ENCODE assay signal across 27 cellular contexts in the genomic region with DNA sequence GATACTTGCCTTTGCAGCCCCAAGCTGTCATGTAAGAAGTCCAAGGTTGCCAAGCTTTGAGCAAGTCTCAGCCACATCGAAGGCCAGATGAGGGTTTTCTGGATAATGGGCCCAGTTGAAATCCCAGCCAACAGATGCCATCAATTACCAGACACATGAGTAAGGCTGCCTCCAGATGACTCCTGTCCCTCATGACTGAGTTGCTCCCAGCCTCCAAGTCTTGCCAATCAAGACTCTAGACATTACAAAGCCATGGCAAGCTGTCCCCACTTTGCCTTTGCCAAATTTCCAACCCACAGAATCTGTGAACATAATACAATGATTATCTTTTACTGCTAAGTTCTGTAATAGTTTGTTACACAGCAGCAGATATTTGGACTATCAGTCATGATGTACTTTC.
DNase-seq lines count a peak whose midpoint lies in the region.
"Had no signal": no experiment of that assay in that cellular context is flagged by ENCODE, and none has a peak within 500 bp of the region (broad histone marks: within the 10 kb centered on the region; RNA-seq: fewer than 3 reads in every experiment).

No MANE protein-coding gene starts in this region.

- DNase-seq in DMS 273 treated with DMSO at 0.1 percent for 48 hours (lab: John Stamatoyannopoulos, UW) (peak; percentile 90), NCI-H2171 treated with DMSO at 0.1 percent for 48 hours (lab: John Stamatoyannopoulos, UW) (peak; percentile 79), fibroblast of peridontal ligament (ENCODE audit: extremely low read depth) (peak; percentile 95), ureter (ENCODE audit: low spot score) (peak; percentile 26), NCI-H2196 (lab: John Stamatoyannopoulos, UW; ENCODE audit: unreplicated experiment) (no peak), NCI-H2196 treated with DMSO at 0.1 percent for 48 hours (lab: John Stamatoyannopoulos, UW; ENCODE audit: unreplicated experiment) (no peak), epidermal melanocyte (ENCODE audit: insufficient read length, low spot score) (no peak)
- DNase-seq: activated CD4-positive, alpha-beta T cell treated with anti-CD3 and anti-CD28 coated beads for 1 hour; activated naive CD4-positive, alpha-beta T cell treated with anti-CD3 and anti-CD28 coated beads, Interleukin-2, amount 50 U/mL, for 16 hours; activated T-cell treated with anti-CD3 and anti-CD28 coated beads for 4 hours; amygdala; brain microvascular endothelial cell; CD4-positive, alpha-beta T cell; cerebellar nuclear complex; dermis blood vessel endothelial cell; EL; endodermal cell; KG1; left colon; MM.1S; NCI-H1417; NCI-H2029; NCI-H226; NCI-H748 treated with DMSO at 0.1 percent for 48 hours; retina; SIG-M5; stimulated activated CD4-positive, alpha-beta T cell treated with anti-CD3 and anti-CD28 coated beads, Interleukin-1b, Interleukin-23, amount 100 ng/mL, for 48 hours had no signal

Comparison
In these comparisons a context has a peak if more than half of its experiments do, and no peak if none do; other contexts are left out.
1. DNase-seq: peak in DMS 273 treated with DMSO at 0.1 percent for 48 hours (single experiment), NCI-H2171 treated with DMSO at 0.1 percent for 48 hours (single experiment), fibroblast of peridontal ligament (single experiment) and ureter (single experiment); none in NCI-H2196 (single experiment), NCI-H2196 treated with DMSO at 0.1 percent for 48 hours (single experiment) and epidermal melanocyte (single experiment).